ENCODE assay signal across 1 cellular context in the genomic region with DNA sequence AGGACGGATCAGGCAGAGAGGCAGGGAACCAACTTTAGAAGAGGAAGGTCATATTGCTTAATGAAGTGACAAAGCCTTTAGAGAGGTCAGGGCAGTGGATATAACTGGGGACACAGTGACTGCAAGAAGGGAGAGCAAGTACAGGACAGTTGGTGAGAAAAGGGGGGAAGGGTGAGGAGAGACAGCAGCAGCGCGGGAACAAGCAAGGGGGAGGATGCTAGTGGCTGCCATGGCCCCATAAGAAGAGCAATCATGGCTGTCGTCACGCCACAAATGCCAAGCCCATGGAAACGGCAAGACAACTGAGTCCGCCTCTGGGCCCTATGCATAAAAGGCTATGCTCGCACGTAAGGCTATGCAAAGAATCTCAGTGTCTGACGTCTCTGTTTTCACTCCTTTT.
TF ChIP-seq lines count a peak whose summit lies in the region.

No MANE protein-coding gene starts in this region.

TF ChIP-seq in K562, 482 proteins besides CTCF, POLR2A, EP300 and RAD21:
- peak; percentile 41; the same call in 1 of the 2 replicates for TF ChIP-seq SUPT5H (IDR thresholded peaks at IDR 0.05)
- no peak for TF ChIP-seq TGIF2 (CRISPR knock-in tag; IDR thresholded peaks at IDR 0.05)
- 0 out of 2 replicates have a peak, but pooled peaks have one; percentile 21 for TF ChIP-seq OTX1 (CRISPR knock-in tag; IDR thresholded peaks at IDR 0.05)
- TF ChIP-seq CHD1 (IDR thresholded peaks at IDR 0.05; ENCODE audit: low read length): no peak
- TF ChIP-seq RBBP5 (IDR thresholded peaks at IDR 0.05; ENCODE audit: borderline replicate concordance, insufficient read depth, low read length, poor library complexity, severe bottlenecking): no peak
- no peak for TF ChIP-seq CHAMP1 (IDR thresholded peaks at IDR 0.05)
- TF ChIP-seq RBFOX2 (IDR thresholded peaks at IDR 0.05; ENCODE audit: low read depth, low read length): 0 out of 2 replicates have a peak, but pooled peaks have one; percentile 23
- TF ChIP-seq ARNT (IDR thresholded peaks at IDR 0.05): no peak
- TF ChIP-seq ZNF224 (CRISPR knock-in tag; IDR thresholded peaks at IDR 0.05): no peak
- TF ChIP-seq ZNF740 (CRISPR knock-in tag; IDR thresholded peaks at IDR 0.05): no peak
- TF ChIP-seq ZNF740 (tag; IDR thresholded peaks at IDR 0.05): no peak
- no peak for TF ChIP-seq EWSR1 (IDR thresholded peaks at IDR 0.05; ENCODE audit: borderline replicate concordance, low read depth, partially characterized antibody)
- TF ChIP-seq EHMT2 (IDR thresholded peaks at IDR 0.05): no peak
